ENCODE assay signal across 1 cellular context in genomic region chr2:63301481-63301880, GRCh38.
TF ChIP-seq lines count a peak whose summit lies in the region.

No MANE protein-coding gene starts in this region.

TF ChIP-seq in GM23338, 12 proteins besides CTCF, POLR2A, EP300 and RAD21 (continued from another document):
- TF ChIP-seq REST (IDR thresholded peaks at IDR 0.05; ENCODE audit: unreplicated experiment) = no peak
- TF ChIP-seq CREB1 (CRISPR knock-in tag; IDR thresholded peaks at IDR 0.05; ENCODE audit: low read depth) = no peak
TF ChIP-seq in GM23338: peak in this region for 0.
